In the genomic region with DNA sequence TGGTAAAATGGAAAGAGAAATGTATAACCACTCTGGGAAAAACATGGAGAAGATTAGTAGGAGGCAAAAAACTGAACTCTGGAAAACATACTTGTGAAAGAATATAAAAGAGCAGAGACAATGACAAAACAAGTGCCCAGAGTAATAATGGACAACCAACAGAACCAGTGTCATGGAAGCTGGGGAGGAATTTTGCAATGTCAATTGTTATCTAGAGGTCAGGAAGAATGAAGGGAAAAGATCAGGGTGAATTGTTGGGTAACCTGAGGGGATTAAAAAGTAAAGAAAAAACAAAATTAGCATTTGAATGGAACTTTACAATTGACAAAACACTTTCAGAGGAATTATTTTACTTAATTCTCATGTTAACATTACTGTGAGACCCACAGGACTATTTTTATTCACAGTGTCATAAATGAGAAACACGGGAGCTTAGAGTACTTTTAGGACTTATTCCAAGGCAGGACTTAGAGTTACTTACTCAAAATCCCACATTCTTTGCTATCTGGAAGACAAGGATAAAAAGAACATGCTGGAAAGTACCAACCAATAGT, we compare ENCODE assay signal across 1 cellular context.
TF ChIP-seq lines count a peak whose summit lies in the region.

No MANE protein-coding gene starts in this region.

TF ChIP-seq in WTC11, 78 proteins besides CTCF, POLR2A, EP300 and RAD21:
- TF ChIP-seq IRF2 (CRISPR knock-in tag; IDR thresholded peaks at IDR 0.05; ENCODE audit: borderline replicate concordance, low read depth) (no peak), ZNF138 (CRISPR knock-in tag; conservative IDR thresholded peaks at IDR 0.05) (no peak), TP53 (CRISPR knock-in tag; IDR thresholded peaks at IDR 0.05) (no peak), NFE2L1 (CRISPR knock-in tag; IDR thresholded peaks at IDR 0.05) (no peak), ZNF416 (CRISPR knock-in tag; IDR thresholded peaks at IDR 0.05) (no peak), ZNF396 (CRISPR knock-in tag; IDR thresholded peaks at IDR 0.05; ENCODE audit: borderline replicate concordance) (no peak), OVOL2 (CRISPR knock-in tag; IDR thresholded peaks at IDR 0.05; ENCODE audit: borderline replicate concordance) (no peak)
